ENCODE assay signal across 1 cellular context in the genomic region with DNA sequence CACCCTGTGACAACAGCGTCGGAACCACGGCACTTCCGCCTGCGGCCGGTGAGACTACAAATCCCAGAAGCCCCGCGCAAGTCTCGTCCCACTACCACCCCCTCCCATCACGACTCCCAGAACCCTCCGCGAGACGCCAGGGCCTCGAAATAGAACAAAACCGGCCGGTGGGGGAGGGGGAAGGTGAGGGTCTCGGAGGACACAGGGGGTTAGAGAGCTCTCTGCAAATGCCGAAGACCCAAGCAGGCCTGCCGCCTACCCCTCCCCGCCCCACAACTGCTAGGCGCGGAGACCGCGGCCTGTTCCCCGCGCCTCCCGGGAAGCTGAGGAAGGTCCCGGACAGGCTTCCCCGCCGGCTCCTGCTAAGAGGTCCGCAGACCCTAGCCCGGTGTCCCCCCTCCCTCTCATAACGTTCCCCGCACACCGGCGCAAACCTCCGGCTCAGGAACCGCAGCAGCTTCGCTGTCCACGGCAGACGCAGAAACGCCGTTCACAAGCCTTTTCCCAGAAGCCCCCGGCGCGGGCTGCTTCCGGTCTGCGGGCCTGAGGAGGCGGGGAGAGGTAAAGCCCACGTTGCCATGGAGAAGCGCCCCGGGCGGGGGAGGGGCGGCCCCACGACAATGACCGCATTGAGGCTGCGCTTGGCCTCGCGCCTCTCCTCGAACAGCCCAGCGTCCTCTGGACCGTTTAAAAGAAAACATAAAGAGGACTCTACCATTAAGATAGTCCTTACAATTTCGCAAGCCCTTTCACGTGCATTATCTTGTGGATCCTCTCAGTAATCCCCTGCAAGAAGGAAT.
TF ChIP-seq lines count a peak whose summit lies in the region.

A gene (minus strand): TSS at position 485 of the 800 bp plus-strand sequence. CDS start 3,770 bp downstream, outside the sequence.

TF ChIP-seq in HepG2, 621 proteins besides CTCF, POLR2A, EP300 and RAD21 (continued from another document and continues in another):
- TF ChIP-seq, protein P1, sequence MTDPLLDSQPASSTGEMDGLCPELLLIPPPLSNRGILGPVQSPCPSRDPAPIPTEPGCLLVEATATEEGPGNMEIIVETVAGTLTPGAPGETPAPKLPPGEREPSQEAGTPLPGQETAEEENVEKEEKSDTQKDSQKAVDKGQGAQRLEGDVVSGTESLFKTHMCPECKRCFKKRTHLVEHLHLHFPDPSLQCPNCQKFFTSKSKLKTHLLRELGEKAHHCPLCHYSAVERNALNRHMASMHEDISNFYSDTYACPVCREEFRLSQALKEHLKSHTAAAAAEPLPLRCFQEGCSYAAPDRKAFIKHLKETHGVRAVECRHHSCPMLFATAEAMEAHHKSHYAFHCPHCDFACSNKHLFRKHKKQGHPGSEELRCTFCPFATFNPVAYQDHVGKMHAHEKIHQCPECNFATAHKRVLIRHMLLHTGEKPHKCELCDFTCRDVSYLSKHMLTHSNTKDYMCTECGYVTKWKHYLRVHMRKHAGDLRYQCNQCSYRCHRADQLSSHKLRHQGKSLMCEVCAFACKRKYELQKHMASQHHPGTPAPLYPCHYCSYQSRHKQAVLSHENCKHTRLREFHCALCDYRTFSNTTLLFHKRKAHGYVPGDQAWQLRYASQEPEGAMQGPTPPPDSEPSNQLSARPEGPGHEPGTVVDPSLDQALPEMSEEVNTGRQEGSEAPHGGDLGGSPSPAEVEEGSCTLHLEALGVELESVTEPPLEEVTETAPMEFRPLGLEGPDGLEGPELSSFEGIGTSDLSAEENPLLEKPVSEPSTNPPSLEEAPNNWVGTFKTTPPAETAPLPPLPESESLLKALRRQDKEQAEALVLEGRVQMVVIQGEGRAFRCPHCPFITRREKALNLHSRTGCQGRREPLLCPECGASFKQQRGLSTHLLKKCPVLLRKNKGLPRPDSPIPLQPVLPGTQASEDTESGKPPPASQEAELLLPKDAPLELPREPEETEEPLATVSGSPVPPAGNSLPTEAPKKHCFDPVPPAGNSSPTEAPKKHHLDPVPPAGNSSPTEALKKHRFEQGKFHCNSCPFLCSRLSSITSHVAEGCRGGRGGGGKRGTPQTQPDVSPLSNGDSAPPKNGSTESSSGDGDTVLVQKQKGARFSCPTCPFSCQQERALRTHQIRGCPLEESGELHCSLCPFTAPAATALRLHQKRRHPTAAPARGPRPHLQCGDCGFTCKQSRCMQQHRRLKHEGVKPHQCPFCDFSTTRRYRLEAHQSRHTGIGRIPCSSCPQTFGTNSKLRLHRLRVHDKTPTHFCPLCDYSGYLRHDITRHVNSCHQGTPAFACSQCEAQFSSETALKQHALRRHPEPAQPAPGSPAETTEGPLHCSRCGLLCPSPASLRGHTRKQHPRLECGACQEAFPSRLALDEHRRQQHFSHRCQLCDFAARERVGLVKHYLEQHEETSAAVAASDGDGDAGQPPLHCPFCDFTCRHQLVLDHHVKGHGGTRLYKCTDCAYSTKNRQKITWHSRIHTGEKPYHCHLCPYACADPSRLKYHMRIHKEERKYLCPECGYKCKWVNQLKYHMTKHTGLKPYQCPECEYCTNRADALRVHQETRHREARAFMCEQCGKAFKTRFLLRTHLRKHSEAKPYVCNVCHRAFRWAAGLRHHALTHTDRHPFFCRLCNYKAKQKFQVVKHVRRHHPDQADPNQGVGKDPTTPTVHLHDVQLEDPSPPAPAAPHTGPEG (CRISPR knock-in tag; IDR thresholded peaks at IDR 0.05), result peak; percentile 78
- TF ChIP-seq ZNF850 (CRISPR knock-in tag; conservative IDR thresholded peaks at IDR 0.05) (0 out of 2 replicates have a peak, but pooled peaks have one; percentile 69), PCBP1 (IDR thresholded peaks at IDR 0.05; ENCODE audit: borderline replicate concordance, low read depth, low read length) (peak; percentile 97), HES4 (CRISPR knock-in tag; IDR thresholded peaks at IDR 0.05; ENCODE audit: borderline replicate concordance) (no peak), MIER3 (CRISPR knock-in tag; IDR thresholded peaks at IDR 0.05; ENCODE audit: borderline replicate concordance) (no peak; the same call in 1 of the 2 replicates), KDM5B (CRISPR knock-in tag; IDR thresholded peaks at IDR 0.05; ENCODE audit: borderline replicate concordance) (peak; percentile 94), ZNF282 (IDR thresholded peaks at IDR 0.05; ENCODE audit: partially characterized antibody) (no peak), ZBTB42 (CRISPR knock-in tag; IDR thresholded peaks at IDR 0.05) (peak; percentile 4; the same call in 1 of the 2 replicates), GATAD1 (CRISPR knock-in tag; IDR thresholded peaks at IDR 0.05) (peak; percentile 78), NFIB (CRISPR knock-in tag; IDR thresholded peaks at IDR 0.05; ENCODE audit: borderline replicate concordance) (no peak), MXD4 (CRISPR knock-in tag; IDR thresholded peaks at IDR 0.05) (no peak), SNAPC2 (CRISPR knock-in tag; IDR thresholded peaks at IDR 0.05) (no peak), CAMTA2 (CRISPR knock-in tag; IDR thresholded peaks at IDR 0.05; ENCODE audit: borderline replicate concordance) (no peak), POGZ (CRISPR knock-in tag; IDR thresholded peaks at IDR 0.05) (peak; percentile 47), IKZF4 (CRISPR knock-in tag; IDR thresholded peaks at IDR 0.05; ENCODE audit: borderline replicate concordance, low read depth, not compliant biosample characterization) (peak; percentile 49), STAG1 (CRISPR knock-in tag; IDR thresholded peaks at IDR 0.05) (0 out of 2 replicates have a peak, but pooled peaks have one; percentile 6), DNMT3B (CRISPR knock-in tag; conservative IDR thresholded peaks at IDR 0.05) (peak; percentile 51), MXI1 (IDR thresholded peaks at IDR 0.05; ENCODE audit: borderline replicate concordance, low read depth, low read length) (peak; percentile 88; the same call in 2 of the 3 replicates), GTF3A (CRISPR knock-in tag; conservative IDR thresholded peaks at IDR 0.05) (no peak), HCFC1 (IDR thresholded peaks at IDR 0.05; ENCODE audit: low read depth, low read length) (peak; percentile 88), ZNF777 (CRISPR knock-in tag; IDR thresholded peaks at IDR 0.05) (peak; percentile 39; the same call in 1 of the 2 replicates), HOXA7 (CRISPR knock-in tag; IDR thresholded peaks at IDR 0.05) (no peak), NR1H2 (CRISPR knock-in tag; IDR thresholded peaks at IDR 0.05; ENCODE audit: borderline replicate concordance, low read depth) (no peak), ZNF367 (CRISPR knock-in tag; IDR thresholded peaks at IDR 0.05; ENCODE audit: borderline replicate concordance) (peak; percentile 87; the same call in 1 of the 2 replicates), GABPB1 (CRISPR knock-in tag; IDR thresholded peaks at IDR 0.05) (peak; percentile 93), RBFOX2 (IDR thresholded peaks at IDR 0.05; ENCODE audit: low read depth, low read length) (peak; percentile 98)
- TF ChIP-seq, protein P2, sequence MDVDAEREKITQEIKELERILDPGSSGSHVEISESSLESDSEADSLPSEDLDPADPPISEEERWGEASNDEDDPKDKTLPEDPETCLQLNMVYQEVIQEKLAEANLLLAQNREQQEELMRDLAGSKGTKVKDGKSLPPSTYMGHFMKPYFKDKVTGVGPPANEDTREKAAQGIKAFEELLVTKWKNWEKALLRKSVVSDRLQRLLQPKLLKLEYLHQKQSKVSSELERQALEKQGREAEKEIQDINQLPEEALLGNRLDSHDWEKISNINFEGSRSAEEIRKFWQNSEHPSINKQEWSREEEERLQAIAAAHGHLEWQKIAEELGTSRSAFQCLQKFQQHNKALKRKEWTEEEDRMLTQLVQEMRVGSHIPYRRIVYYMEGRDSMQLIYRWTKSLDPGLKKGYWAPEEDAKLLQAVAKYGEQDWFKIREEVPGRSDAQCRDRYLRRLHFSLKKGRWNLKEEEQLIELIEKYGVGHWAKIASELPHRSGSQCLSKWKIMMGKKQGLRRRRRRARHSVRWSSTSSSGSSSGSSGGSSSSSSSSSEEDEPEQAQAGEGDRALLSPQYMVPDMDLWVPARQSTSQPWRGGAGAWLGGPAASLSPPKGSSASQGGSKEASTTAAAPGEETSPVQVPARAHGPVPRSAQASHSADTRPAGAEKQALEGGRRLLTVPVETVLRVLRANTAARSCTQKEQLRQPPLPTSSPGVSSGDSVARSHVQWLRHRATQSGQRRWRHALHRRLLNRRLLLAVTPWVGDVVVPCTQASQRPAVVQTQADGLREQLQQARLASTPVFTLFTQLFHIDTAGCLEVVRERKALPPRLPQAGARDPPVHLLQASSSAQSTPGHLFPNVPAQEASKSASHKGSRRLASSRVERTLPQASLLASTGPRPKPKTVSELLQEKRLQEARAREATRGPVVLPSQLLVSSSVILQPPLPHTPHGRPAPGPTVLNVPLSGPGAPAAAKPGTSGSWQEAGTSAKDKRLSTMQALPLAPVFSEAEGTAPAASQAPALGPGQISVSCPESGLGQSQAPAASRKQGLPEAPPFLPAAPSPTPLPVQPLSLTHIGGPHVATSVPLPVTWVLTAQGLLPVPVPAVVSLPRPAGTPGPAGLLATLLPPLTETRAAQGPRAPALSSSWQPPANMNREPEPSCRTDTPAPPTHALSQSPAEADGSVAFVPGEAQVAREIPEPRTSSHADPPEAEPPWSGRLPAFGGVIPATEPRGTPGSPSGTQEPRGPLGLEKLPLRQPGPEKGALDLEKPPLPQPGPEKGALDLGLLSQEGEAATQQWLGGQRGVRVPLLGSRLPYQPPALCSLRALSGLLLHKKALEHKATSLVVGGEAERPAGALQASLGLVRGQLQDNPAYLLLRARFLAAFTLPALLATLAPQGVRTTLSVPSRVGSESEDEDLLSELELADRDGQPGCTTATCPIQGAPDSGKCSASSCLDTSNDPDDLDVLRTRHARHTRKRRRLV (CRISPR knock-in tag; IDR thresholded peaks at IDR 0.05), result peak; percentile 95
- TF ChIP-seq, protein P3, sequence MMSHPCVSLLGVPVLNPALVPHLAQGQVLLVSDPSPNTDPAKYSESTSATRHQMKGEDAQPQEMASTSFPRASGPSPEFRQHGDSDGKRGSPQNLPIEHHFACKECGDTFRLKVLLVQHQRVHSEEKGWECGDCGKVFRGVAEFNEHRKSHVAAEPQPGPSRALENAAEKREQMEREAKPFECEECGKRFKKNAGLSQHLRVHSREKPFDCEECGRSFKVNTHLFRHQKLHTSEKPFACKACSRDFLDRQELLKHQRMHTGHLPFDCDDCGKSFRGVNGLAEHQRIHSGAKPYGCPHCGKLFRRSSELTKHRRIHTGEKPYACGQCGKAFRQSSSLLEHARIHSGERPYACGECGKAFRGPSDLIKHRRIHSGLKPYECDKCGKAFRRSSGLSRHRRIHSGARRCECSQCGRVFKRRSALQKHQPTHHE (CRISPR knock-in tag; IDR thresholded peaks at IDR 0.05; ENCODE audit: borderline replicate concordance), result peak; percentile 81; the same call in 1 of the 2 replicates
- TF ChIP-seq, protein P4, sequence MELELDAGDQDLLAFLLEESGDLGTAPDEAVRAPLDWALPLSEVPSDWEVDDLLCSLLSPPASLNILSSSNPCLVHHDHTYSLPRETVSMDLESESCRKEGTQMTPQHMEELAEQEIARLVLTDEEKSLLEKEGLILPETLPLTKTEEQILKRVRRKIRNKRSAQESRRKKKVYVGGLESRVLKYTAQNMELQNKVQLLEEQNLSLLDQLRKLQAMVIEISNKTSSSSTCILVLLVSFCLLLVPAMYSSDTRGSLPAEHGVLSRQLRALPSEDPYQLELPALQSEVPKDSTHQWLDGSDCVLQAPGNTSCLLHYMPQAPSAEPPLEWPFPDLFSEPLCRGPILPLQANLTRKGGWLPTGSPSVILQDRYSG (CRISPR knock-in tag; IDR thresholded peaks at IDR 0.05), result no peak
- TF ChIP-seq, protein P5, sequence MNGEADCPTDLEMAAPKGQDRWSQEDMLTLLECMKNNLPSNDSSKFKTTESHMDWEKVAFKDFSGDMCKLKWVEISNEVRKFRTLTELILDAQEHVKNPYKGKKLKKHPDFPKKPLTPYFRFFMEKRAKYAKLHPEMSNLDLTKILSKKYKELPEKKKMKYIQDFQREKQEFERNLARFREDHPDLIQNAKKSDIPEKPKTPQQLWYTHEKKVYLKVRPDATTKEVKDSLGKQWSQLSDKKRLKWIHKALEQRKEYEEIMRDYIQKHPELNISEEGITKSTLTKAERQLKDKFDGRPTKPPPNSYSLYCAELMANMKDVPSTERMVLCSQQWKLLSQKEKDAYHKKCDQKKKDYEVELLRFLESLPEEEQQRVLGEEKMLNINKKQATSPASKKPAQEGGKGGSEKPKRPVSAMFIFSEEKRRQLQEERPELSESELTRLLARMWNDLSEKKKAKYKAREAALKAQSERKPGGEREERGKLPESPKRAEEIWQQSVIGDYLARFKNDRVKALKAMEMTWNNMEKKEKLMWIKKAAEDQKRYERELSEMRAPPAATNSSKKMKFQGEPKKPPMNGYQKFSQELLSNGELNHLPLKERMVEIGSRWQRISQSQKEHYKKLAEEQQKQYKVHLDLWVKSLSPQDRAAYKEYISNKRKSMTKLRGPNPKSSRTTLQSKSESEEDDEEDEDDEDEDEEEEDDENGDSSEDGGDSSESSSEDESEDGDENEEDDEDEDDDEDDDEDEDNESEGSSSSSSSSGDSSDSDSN (CRISPR knock-in tag; IDR thresholded peaks at IDR 0.05), result peak; percentile 6; the same call in 1 of the 2 replicates
- TF ChIP-seq, protein P6, sequence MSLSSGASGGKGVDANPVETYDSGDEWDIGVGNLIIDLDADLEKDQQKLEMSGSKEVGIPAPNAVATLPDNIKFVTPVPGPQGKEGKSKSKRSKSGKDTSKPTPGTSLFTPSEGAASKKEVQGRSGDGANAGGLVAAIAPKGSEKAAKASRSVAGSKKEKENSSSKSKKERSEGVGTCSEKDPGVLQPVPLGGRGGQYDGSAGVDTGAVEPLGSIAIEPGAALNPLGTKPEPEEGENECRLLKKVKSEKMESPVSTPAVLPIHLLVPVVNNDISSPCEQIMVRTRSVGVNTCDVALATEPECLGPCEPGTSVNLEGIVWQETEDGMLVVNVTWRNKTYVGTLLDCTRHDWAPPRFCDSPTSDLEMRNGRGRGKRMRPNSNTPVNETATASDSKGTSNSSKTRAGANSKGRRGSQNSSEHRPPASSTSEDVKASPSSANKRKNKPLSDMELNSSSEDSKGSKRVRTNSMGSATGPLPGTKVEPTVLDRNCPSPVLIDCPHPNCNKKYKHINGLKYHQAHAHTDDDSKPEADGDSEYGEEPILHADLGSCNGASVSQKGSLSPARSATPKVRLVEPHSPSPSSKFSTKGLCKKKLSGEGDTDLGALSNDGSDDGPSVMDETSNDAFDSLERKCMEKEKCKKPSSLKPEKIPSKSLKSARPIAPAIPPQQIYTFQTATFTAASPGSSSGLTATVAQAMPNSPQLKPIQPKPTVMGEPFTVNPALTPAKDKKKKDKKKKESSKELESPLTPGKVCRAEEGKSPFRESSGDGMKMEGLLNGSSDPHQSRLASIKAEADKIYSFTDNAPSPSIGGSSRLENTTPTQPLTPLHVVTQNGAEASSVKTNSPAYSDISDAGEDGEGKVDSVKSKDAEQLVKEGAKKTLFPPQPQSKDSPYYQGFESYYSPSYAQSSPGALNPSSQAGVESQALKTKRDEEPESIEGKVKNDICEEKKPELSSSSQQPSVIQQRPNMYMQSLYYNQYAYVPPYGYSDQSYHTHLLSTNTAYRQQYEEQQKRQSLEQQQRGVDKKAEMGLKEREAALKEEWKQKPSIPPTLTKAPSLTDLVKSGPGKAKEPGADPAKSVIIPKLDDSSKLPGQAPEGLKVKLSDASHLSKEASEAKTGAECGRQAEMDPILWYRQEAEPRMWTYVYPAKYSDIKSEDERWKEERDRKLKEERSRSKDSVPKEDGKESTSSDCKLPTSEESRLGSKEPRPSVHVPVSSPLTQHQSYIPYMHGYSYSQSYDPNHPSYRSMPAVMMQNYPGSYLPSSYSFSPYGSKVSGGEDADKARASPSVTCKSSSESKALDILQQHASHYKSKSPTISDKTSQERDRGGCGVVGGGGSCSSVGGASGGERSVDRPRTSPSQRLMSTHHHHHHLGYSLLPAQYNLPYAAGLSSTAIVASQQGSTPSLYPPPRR (CRISPR knock-in tag; IDR thresholded peaks at IDR 0.05; ENCODE audit: borderline replicate concordance), result peak; percentile 60; the same call in 1 of the 2 replicates
- TF ChIP-seq, protein P7, sequence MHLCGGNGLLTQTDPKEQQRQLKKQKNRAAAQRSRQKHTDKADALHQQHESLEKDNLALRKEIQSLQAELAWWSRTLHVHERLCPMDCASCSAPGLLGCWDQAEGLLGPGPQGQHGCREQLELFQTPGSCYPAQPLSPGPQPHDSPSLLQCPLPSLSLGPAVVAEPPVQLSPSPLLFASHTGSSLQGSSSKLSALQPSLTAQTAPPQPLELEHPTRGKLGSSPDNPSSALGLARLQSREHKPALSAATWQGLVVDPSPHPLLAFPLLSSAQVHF (CRISPR knock-in tag; IDR thresholded peaks at IDR 0.05), result no peak
